ENCODE assay signal across 21 cellular contexts in genomic region chr3:81998139-81998755, GRCh38.
DNase-seq lines count a peak whose midpoint lies in the region; ATAC-seq, FAIRE-seq and TF ChIP-seq lines count a peak whose summit lies in the region.
"Had no signal": no experiment of that assay in that cellular context is flagged by ENCODE, and none has a peak within 500 bp of the region (broad histone marks: within the 10 kb centered on the region; RNA-seq: fewer than 3 reads in every experiment).

No MANE protein-coding gene starts in this region.

- no peaks in the 10 kb centered on the region for H3K27me3 Mint-ChIP-seq in activated naive CD4-positive, alpha-beta T cell treated with anti-CD3 and anti-CD28 coated beads for 36 hours (ENCODE audit: low read depth)
- H3K27me3 Mint-ChIP-seq: activated T-helper 17 cell treated with anti-CD3 and anti-CD28 coated beads, Interleukin-2, amount 50 U/mL, for 72 hours had no signal

- DNase-seq in D721Med (ENCODE audit: insufficient read length, low spot score) = no peak
- DNase-seq in M059J (ENCODE audit: low read depth) = peak; percentile 28
- peak; percentile 82 for DNase-seq in cerebellar cortex (ENCODE audit: low spot score)
- peak; percentile 2 for DNase-seq in kidney tubule cell (ENCODE audit: low spot score)
- DNase-seq in left lung = no peak
- no peak for DNase-seq in activated naive CD4-positive, alpha-beta T cell treated with anti-CD3 and anti-CD28 coated beads for 36 hours
- no peak for DNase-seq in NCI-H82 (lab: John Stamatoyannopoulos, UW)
- DNase-seq: activated CD8-positive, alpha-beta memory T cell treated with anti-CD3 and anti-CD28 coated beads for 24 hours; anterior cingulate cortex; DMS53; effector CD4-positive, alpha-beta T cell; gastrocnemius medialis; Karpas-422; NCI-H1436 treated with DMSO at 0.1 percent for 48 hours; NCI-H524 treated with DMSO at 0.1 percent for 48 hours; Peyer's patch; stimulated activated CD4-positive, alpha-beta T cell treated with anti-CD3 and anti-CD28 coated beads, Interleukin-2, amount 100 ng/mL, for 48 hours had no signal

- ATAC-seq in left lung = no peak
- ATAC-seq in GM19397 (IDR thresholded peaks at IDR 0.05; ENCODE audit: unreplicated experiment) = no peak
- ATAC-seq: activated T-helper 17 cell treated with anti-CD3 and anti-CD28 coated beads, Interleukin-2, amount 50 U/mL, for 72 hours; gastrocnemius medialis had no signal

- no peak overlapping the region for H3K4me3 ChIP-seq in left lung
- H3K4me3 ChIP-seq: gastrocnemius medialis, Peyer's patch, thyroid gland had no signal

- peaks cover 2% of the 10 kb centered on the region for H3K9me3 Mint-ChIP-seq in activated naive CD4-positive, alpha-beta T cell treated with anti-CD3 and anti-CD28 coated beads for 36 hours

- H3K36me3 Mint-ChIP-seq in activated naive CD4-positive, alpha-beta T cell treated with anti-CD3 and anti-CD28 coated beads for 36 hours (ENCODE audit: low read depth) = no peaks in the 10 kb centered on the region

- H3K27ac Mint-ChIP-seq in activated naive CD4-positive, alpha-beta T cell treated with anti-CD3 and anti-CD28 coated beads for 36 hours = no peak overlapping the region
- H3K27ac Mint-ChIP-seq: activated T-helper 17 cell treated with anti-CD3 and anti-CD28 coated beads, Interleukin-2, amount 50 U/mL, for 72 hours had no signal

- no peaks in the 10 kb centered on the region for H3K4me1 Mint-ChIP-seq in activated naive CD4-positive, alpha-beta T cell treated with anti-CD3 and anti-CD28 coated beads for 36 hours (ENCODE audit: low read depth)
- H3K4me1 Mint-ChIP-seq: activated T-helper 17 cell treated with anti-CD3 and anti-CD28 coated beads, Interleukin-2, amount 50 U/mL, for 72 hours had no signal

- H3K4me1 ChIP-seq in left lung = no peaks in the 10 kb centered on the region
- H3K4me1 ChIP-seq: Peyer's patch, thyroid gland had no signal

- H3K27me3 ChIP-seq in left lung = no peaks in the 10 kb centered on the region
- H3K27me3 ChIP-seq: gastrocnemius medialis, Peyer's patch, thyroid gland had no signal

- TF ChIP-seq CTCF in D721Med (IDR thresholded peaks at IDR 0.05; ENCODE audit: insufficient read depth, missing control alignments) (no peak), left lung (IDR thresholded peaks at IDR 0.05) (no peak)

- no peak overlapping the region for H3K4me3 Mint-ChIP-seq in activated naive CD4-positive, alpha-beta T cell treated with anti-CD3 and anti-CD28 coated beads for 36 hours
- H3K4me3 Mint-ChIP-seq: activated T-helper 17 cell treated with anti-CD3 and anti-CD28 coated beads, Interleukin-2, amount 50 U/mL, for 72 hours; neural crest cell had no signal

- peak; percentile 55 for FAIRE-seq in D721Med (lab: Jason Lieb, UNC)

- no peaks in the 10 kb centered on the region for H3K36me3 ChIP-seq in left lung
- H3K36me3 ChIP-seq: gastrocnemius medialis, Peyer's patch, thyroid gland had no signal

- no peak overlapping the region for H3K27ac ChIP-seq in left lung
- H3K27ac ChIP-seq: gastrocnemius medialis, Peyer's patch, thyroid gland had no signal

- CTCF ChIA-PET in activated naive CD4-positive, alpha-beta T cell treated with anti-CD3 and anti-CD28 coated beads for 36 hours (lab: Charles Lee) = interaction anchor here (0.7 kb wide), 1 partner anchor 834 kb away, joined by 4 read pairs; no protein-coding TSS in a partner anchor

- intact Hi-C loops in left lung (cut with DNase I) = no loop called here
- intact Hi-C loops in activated naive CD4-positive, alpha-beta T cell treated with anti-CD3 and anti-CD28 coated beads for 36 hours (cut with micrococcal nuclease) = no loop called here

- H3K9me3 ChIP-seq in left lung = peaks cover 0 to 2% of the 10 kb centered on the region in 2 donors
- H3K9me3 ChIP-seq: gastrocnemius medialis, Peyer's patch, thyroid gland had no signal

Comparison
In these comparisons a context has a peak if more than half of its experiments do, and no peak if none do; other contexts are left out.
1. DNase-seq: peak in M059J (single experiment), cerebellar cortex (single experiment) and kidney tubule cell (single experiment); none in D721Med (single experiment), left lung (0 of 2), activated naive CD4-positive, alpha-beta T cell treated with anti-CD3 and anti-CD28 coated beads for 36 hours (single experiment) and NCI-H82 (single experiment).